Comparison of ENCODE assay signal across 8 cellular contexts in the genomic region with DNA sequence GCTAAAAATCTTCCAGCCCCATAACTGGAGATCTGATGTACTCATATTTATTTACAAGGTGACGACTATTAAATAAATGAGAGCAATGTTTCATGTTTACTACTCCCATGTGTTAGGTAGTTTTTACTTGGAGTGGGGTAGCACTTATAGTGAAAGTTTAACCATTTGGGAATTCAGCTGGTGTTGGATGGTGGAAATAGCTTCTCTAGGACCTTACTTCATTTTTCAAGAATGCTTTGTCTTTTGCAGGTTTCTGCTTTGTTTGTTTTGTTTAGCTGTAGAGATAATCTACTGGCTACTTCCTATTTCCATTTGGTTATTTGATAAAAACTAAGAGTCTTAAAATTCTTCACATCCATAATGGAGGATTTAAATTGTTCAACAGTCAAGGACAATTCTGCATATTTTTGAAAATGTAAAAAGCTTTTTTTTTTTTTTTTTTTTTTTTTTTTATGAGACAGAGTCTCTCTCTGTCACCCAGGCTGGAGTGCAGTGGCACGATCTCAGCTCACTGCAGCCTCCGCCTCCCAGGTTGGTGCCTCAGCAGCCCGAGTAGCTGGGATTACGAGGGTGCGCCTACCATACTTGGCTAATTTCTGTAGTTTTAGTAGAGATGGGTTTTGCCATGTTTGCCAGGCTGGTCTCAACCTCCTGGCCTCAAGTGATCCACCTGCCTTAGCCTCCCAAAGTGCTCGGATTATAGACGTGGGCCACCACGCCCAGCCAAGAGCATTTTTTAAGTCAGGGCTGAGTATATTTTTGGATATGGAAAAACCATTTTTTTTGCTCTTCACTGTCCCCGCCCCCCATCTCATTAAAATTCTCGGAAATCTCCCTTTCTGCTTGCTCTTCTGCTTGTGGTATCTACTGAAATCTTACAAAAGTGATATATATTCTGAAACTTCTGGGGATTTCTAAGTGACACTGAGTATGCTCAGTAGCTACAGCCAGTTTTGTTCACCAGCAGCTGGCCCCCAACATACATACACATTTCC. TPM values are rescaled to one million over a fixed set of nuclear protein-coding genes. Genes with fewer than 3 reads are reported as not detected.
DNase-seq lines count a peak whose midpoint lies in the region; ATAC-seq and TF ChIP-seq lines count a peak whose summit lies in the region.

No MANE protein-coding gene starts in this region.

- H3K36me3 Mint-ChIP-seq in activated B cell treated with CpG ODN at 0.5 μM for 24 hours (ENCODE audit: low read depth) (no peaks in the 10 kb centered on the region), endodermal cell (ENCODE audit: low read depth) (no peaks in the 10 kb centered on the region)

- no peak overlapping the region for H3K9ac ChIP-seq in endodermal cell (ENCODE audit: extremely low read depth, low read length, poor library complexity, severe bottlenecking)

- TF ChIP-seq CTCF in activated B cell treated with CpG ODN at 0.5 μM for 24 hours (IDR thresholded peaks at IDR 0.05) (no peak), endodermal cell (conservative IDR thresholded peaks at IDR 0.05) (no peak), prostate gland (IDR thresholded peaks at IDR 0.05) (no peak)

- 90 to 94% methylated on average over 6 to 11 of the region's 11 CpGs for WGBS in endodermal cell (ENCODE audit: insufficient coverage in 1 of 2, insufficient read length in 1 of 2), 2 experiments
- WGBS in prostate gland: 63% methylated on average over 11 of the region's 11 CpGs

- H3K27me3 ChIP-seq in endodermal cell (ENCODE audit: control insufficient read depth, insufficient read depth, low read length, poor library complexity, severe bottlenecking) (peaks cover 19% of the 10 kb centered on the region), prostate gland (replicated peaks; ENCODE audit: insufficient read depth) (no peaks in the 10 kb centered on the region)

- CTCF ChIA-PET in activated B cell treated with CpG ODN at 0.5 μM for 24 hours (lab: Charles Lee): interaction anchor here (1.0 kb wide), 1 partner anchor 71 kb away, joined by 3 read pairs; no protein-coding TSS in a partner anchor

- DNase-seq in activated B cell treated with CpG ODN at 0.5 μM for 24 hours (no peak), endodermal cell (no peak), prostate gland (ENCODE audit: low spot score) (no peak), SKM-1 treated with dmso at 0.1 percent for 144 hours (lab: John Stamatoyannopoulos, UW; ENCODE audit: unreplicated experiment) (no peak), NCI-H1092 (lab: John Stamatoyannopoulos, UW) (no peak), NCI-H69 (lab: John Stamatoyannopoulos, UW) (no peak)

- TF ChIP-seq POLR2A in prostate gland (IDR thresholded peaks at IDR 0.05): no peak

- H3K4me3 ChIP-seq in endodermal cell (ENCODE audit: low read length) (peak overlapping the region; percentile 88), prostate gland (peak overlapping the region in 1 of 2 donors; percentile 33)

- peak overlapping the region; percentile 74 for H3K4me3 Mint-ChIP-seq in activated B cell treated with CpG ODN at 0.5 μM for 24 hours
- no peak overlapping the region for H3K4me3 Mint-ChIP-seq in endodermal cell

- H3K27me3 Mint-ChIP-seq in activated B cell treated with CpG ODN at 0.5 μM for 24 hours (no peaks in the 10 kb centered on the region), endodermal cell (ENCODE audit: insufficient read depth) (peaks cover 3% of the 10 kb centered on the region)

- H3K9me3 Mint-ChIP-seq in activated B cell treated with CpG ODN at 0.5 μM for 24 hours (no peaks in the 10 kb centered on the region), endodermal cell (no peaks in the 10 kb centered on the region)

- H3K36me3 ChIP-seq in endodermal cell (ENCODE audit: control insufficient read depth, insufficient read depth, low read length) (no peaks in the 10 kb centered on the region), prostate gland (no peaks in the 10 kb centered on the region)

- H3K9me3 ChIP-seq in endodermal cell (ENCODE audit: control insufficient read depth, low read length): no peaks in the 10 kb centered on the region
- H3K9me3 ChIP-seq in prostate gland: no peaks in the 10 kb centered on the region

- intact Hi-C loops in activated B cell treated with CpG ODN at 0.5 μM for 24 hours (cut with micrococcal nuclease) (loop anchor here (1.0 to 5.0 kb wide), 5 partner anchors 8 to 1305 kb away; a partner anchor contains a TSS), prostate gland (cut with DNase I) (no loop called here)

- peaks cover 21% of the 10 kb centered on the region for H3K4me1 Mint-ChIP-seq in activated B cell treated with CpG ODN at 0.5 μM for 24 hours
- H3K4me1 Mint-ChIP-seq in endodermal cell: peaks cover 3% of the 10 kb centered on the region

- H3K27ac ChIP-seq in endodermal cell (ENCODE audit: low read depth, low read length): peak overlapping the region; percentile 78
- peak overlapping the region; percentile 39 to 70 for H3K27ac ChIP-seq in prostate gland

- H3K27ac Mint-ChIP-seq in activated B cell treated with CpG ODN at 0.5 μM for 24 hours (no peak overlapping the region), endodermal cell (no peak overlapping the region)

- ATAC-seq in GM18873 (IDR thresholded peaks at IDR 0.05; ENCODE audit: low FRiP score, unreplicated experiment) (peak; percentile 39), HG02981 (IDR thresholded peaks at IDR 0.05; ENCODE audit: unreplicated experiment) (peak; percentile 36), activated B cell treated with CpG ODN at 0.5 μM for 24 hours (ENCODE audit: low read depth) (peak; percentile 7)

- POLR2A ChIA-PET in activated B cell treated with CpG ODN at 0.5 μM for 24 hours (lab: Charles Lee): interaction anchor here (0.6 to 1.4 kb wide), 2 partner anchors 18 to 102 kb away, joined by 3 to 4 read pairs; no protein-coding TSS in a partner anchor

- H3K4me1 ChIP-seq in endodermal cell (ENCODE audit: control insufficient read depth, insufficient read depth, low read length) (no peaks in the 10 kb centered on the region), prostate gland (replicated peaks) (peaks cover 2% of the 10 kb centered on the region)

RNA-seq across cellular contexts. Expression of a gene that starts 1.4 kb away (rescaled TPM):
- total RNA-seq in activated B cell treated with CpG ODN at 0.5 μM for 24 hours (1.4 and 1.8 TPM in 2 replicates), endodermal cell (not detected), prostate gland (under 1 TPM in 1 of 2 donors, not detected in 1; 0.40 TPM)
- 0.32 TPM for polyA plus RNA-seq in endodermal cell (2013, experiment 1 of 2)
- 0.33 TPM for polyA plus RNA-seq in endodermal cell (2013, experiment 2 of 2)
